Comparison of ENCODE assay signal across 21 cellular contexts in the genomic region with DNA sequence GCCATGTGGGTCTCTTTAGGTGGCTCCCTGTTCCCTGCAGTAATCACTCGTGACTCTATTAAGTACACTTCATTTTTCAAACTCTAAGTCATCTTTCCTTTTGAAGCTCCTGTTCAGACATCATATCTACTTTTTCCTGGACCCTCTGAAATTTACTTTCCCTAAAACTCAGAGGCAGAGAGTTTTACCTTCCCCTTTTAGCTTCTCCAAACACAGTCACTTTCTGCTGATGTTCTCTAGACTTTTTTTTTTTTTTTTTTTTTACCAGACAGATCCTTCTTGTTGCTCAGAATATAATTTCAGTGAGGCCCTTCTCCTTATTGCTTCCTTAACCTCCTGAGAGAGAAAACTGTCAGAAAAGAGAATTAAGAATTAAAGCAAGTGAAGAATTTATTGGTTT.
"Had no signal": no experiment of that assay in that cellular context is flagged by ENCODE, and none has a peak within 500 bp of the region (broad histone marks: within the 10 kb centered on the region; RNA-seq: fewer than 3 reads in every experiment).

No MANE protein-coding gene starts in this region.

- H3K9ac ChIP-seq: parathyroid adenoma had no signal

- FAIRE-seq: colon had no signal

- H3K36me3 Mint-ChIP-seq: natural killer cell treated with Interleukin-12 subunit alpha and Interleukin-12 subunit beta and Interleukin-15 and Interleukin-18, amount 100 ng/mL, for 72 hours; stimulated activated naive B cell treated with anti-CD40 and anti-IgM and Interleukin-4, amounts not matched to agents 10 μg/mL and 1 μg/mL and 100 μg/mL, for 72 hours had no signal

- H3K27me3 ChIP-seq: heart left ventricle, right atrium auricular region, sigmoid colon, stomach had no signal

- H3K4me1 Mint-ChIP-seq: stimulated activated naive B cell treated with anti-CD40 and anti-IgM and Interleukin-4, amounts not matched to agents 10 μg/mL and 1 μg/mL and 100 μg/mL, for 72 hours had no signal

- H3K27me3 Mint-ChIP-seq: natural killer cell treated with Interleukin-12 subunit alpha and Interleukin-12 subunit beta and Interleukin-15 and Interleukin-18, amount 100 ng/mL, for 72 hours; stimulated activated naive B cell treated with anti-CD40 and anti-IgM and Interleukin-4, amounts not matched to agents 10 μg/mL and 1 μg/mL and 100 μg/mL, for 72 hours had no signal

- H3K4me3 Mint-ChIP-seq: natural killer cell treated with Interleukin-12 subunit alpha and Interleukin-12 subunit beta and Interleukin-15 and Interleukin-18, amount 100 ng/mL, for 72 hours; stimulated activated naive B cell treated with anti-CD40 and anti-IgM and Interleukin-4, amounts not matched to agents 10 μg/mL and 1 μg/mL and 100 μg/mL, for 72 hours had no signal

- H3K4me3 ChIP-seq: heart left ventricle, right atrium auricular region, sigmoid colon, skin epidermis, stomach, thoracic aorta had no signal

- H3K36me3 ChIP-seq: heart left ventricle, right atrium auricular region, sigmoid colon, stomach, thoracic aorta had no signal

- ATAC-seq: heart left ventricle; left lobe of liver; natural killer cell treated with Interleukin-12 subunit alpha and Interleukin-12 subunit beta and Interleukin-15 and Interleukin-18, amount 100 ng/mL, for 72 hours; stimulated activated naive B cell treated with anti-CD40 and anti-IgM and Interleukin-4, amounts not matched to agents 10 μg/mL and 1 μg/mL and 100 μg/mL, for 72 hours had no signal

- H3K79me2 ChIP-seq: parathyroid adenoma had no signal

- H3K4me1 ChIP-seq: sigmoid colon had no signal

- DNase-seq: dermis blood vessel endothelial cell; effector CD4-positive, alpha-beta T cell; foreskin melanocyte; heart left ventricle; hippocampal formation; kidney glomerular epithelial cell; midbrain; sigmoid colon; stimulated activated CD4-positive, alpha-beta T cell treated with anti-CD3 and anti-CD28 coated beads, Interleukin-2, amount 100 ng/mL, for 24 hours; stimulated activated CD4-positive, alpha-beta T cell treated with anti-CD3 and anti-CD28 coated beads, Interleukin-4, amount 100 ng/mL, for 4 hours; stimulated activated naive B cell treated with anti-CD40 and anti-IgM and Interleukin-4, amounts not matched to agents 10 μg/mL and 1 μg/mL and 100 μg/mL, for 72 hours; stomach; substantia nigra; trophoblast cell had no signal

- H2AFZ ChIP-seq: parathyroid adenoma had no signal

- H3K27ac Mint-ChIP-seq: natural killer cell treated with Interleukin-12 subunit alpha and Interleukin-12 subunit beta and Interleukin-15 and Interleukin-18, amount 100 ng/mL, for 72 hours; stimulated activated naive B cell treated with anti-CD40 and anti-IgM and Interleukin-4, amounts not matched to agents 10 μg/mL and 1 μg/mL and 100 μg/mL, for 72 hours had no signal

- H3K9me3 Mint-ChIP-seq: natural killer cell treated with Interleukin-12 subunit alpha and Interleukin-12 subunit beta and Interleukin-15 and Interleukin-18, amount 100 ng/mL, for 72 hours; stimulated activated naive B cell treated with anti-CD40 and anti-IgM and Interleukin-4, amounts not matched to agents 10 μg/mL and 1 μg/mL and 100 μg/mL, for 72 hours had no signal

- H3K9me3 ChIP-seq: heart left ventricle, right atrium auricular region, sigmoid colon, stomach, thoracic aorta had no signal

- H3K27ac ChIP-seq: parathyroid adenoma, right atrium auricular region, sigmoid colon, skin epidermis, stomach, thoracic aorta had no signal
